Comparison of ENCODE assay signal across 12 cellular contexts in the genomic region with DNA sequence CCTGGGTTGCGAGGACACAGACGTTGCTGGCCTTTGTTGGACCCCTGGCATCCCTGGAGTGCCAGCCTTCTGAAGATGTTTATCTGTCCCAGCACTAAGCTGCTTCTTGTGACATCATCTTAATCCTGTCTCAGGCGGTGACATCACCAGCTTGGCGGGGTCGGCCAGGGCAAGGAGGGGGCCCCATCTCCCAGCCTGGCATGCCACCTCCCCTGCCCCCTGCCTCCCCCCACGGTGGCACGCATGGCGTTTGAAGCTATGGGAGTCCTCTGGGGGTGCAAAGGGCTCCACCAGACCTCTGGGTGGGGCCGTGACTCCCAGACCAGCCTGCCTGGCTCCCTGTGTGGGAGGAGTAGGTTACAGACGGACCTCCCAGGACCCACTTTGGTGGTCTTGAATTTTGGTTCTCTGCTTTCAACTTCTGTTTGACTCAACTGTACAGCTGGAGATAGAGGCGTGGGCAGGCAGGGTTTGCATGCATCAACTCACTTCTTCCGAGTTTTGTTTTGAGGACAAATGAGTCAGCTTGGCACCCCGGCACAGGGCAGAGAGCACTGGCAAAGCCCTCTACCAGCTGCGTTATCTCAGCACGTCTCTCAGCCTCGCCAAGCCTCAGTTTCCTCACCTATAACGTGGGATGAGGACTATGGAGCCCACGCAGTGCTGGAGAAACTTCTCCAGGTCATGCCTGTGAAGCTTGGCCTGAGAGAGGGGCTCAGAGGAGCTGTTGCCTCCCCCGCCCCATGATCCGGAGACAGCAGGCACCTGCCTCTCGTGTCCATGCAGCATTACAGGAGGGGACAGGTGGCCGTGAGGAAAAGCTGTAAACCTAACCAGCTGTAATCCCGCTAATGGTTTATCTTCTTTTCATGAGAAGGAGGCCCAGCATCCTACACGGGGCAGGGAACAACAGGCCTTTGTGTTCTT. TPM values are rescaled to one million over a fixed set of nuclear protein-coding genes. Genes with fewer than 3 reads are reported as not detected.
DNase-seq lines count a peak whose midpoint lies in the region; ATAC-seq and TF ChIP-seq lines count a peak whose summit lies in the region.
"Had no signal": no experiment of that assay in that cellular context is flagged by ENCODE, and none has a peak within 500 bp of the region (broad histone marks: within the 10 kb centered on the region; RNA-seq: fewer than 3 reads in every experiment).

No MANE protein-coding gene starts in this region.

- peak overlapping the region; percentile 10 to 38 for H3K27ac ChIP-seq in right atrium auricular region
- H3K27ac ChIP-seq in Panc1 (ENCODE audit: low read length): peak overlapping the region; percentile 51; the same call in 1 of the 2 replicates
- H3K27ac ChIP-seq in tibial artery: peak overlapping the region; percentile 51 to 62

- DNase-seq in right atrium auricular region (ENCODE audit: low spot score) (no peak), left cardiac atrium (no peak), Panc1 (ENCODE audit: low read depth, low spot score) (no peak), fibroblast of peridontal ligament (ENCODE audit: extremely low read depth) (peak; percentile 23), tibial artery (peak; percentile 36 to 70), SK-N-DZ (ENCODE audit: low spot score) (no peak), DMS79 treated with DMSO at 0.1 percent for 48 hours (lab: John Stamatoyannopoulos, UW) (no peak)
- DNase-seq: activated CD4-positive, alpha-beta T cell treated with anti-CD3 and anti-CD28 coated beads for 4 hours; NCI-H1092 had no signal

- H3K4me1 ChIP-seq in right atrium auricular region: peaks cover 0 to 89% of the 10 kb centered on the region in 2 donors
- peaks cover 64% of the 10 kb centered on the region for H3K4me1 ChIP-seq in Panc1 (ENCODE audit: control insufficient read depth, insufficient read depth, low read length)
- peaks cover 0 to 67% (median 37%) of the 10 kb centered on the region in 4 donors for H3K4me1 ChIP-seq in tibial artery

- intact Hi-C loops in left cardiac atrium (cut with DNase I): loop anchor here in 1 of 2 donors (5.0 kb wide), 1 partner anchor 38 kb away; the partner anchor contains the start of gene EML1
- intact Hi-C loops in Panc1 (cut with micrococcal nuclease; ENCODE audit: unreplicated experiment): no loop called here
- intact Hi-C loops in tibial artery (cut with DNase I; ENCODE audit: low total_unique reads): no loop called here

- POLR2A ChIA-PET in Panc1 (lab: Charles Lee): interaction anchor here (0.7 to 1.3 kb wide), 2 partner anchors 39 to 268 kb away, joined by 3 to 4 read pairs; partner anchors contain the start of gene EML1

- H3K36me3 ChIP-seq in right atrium auricular region (no peaks in the 10 kb centered on the region), Panc1 (ENCODE audit: control insufficient read depth, insufficient read depth, low read length) (no peaks in the 10 kb centered on the region), tibial artery (no peaks in the 10 kb centered on the region)

- TF ChIP-seq CTCF in right atrium auricular region (IDR thresholded peaks at IDR 0.05): no peak
- no peak for TF ChIP-seq CTCF in Panc1 (IDR thresholded peaks at IDR 0.05)
- no peak for TF ChIP-seq CTCF in tibial artery (IDR thresholded peaks at IDR 0.05)

- no peaks in the 10 kb centered on the region for H3K27me3 ChIP-seq in right atrium auricular region
- H3K27me3 ChIP-seq in Panc1 (ENCODE audit: control insufficient read depth, insufficient read depth, low read length): no peaks in the 10 kb centered on the region
- H3K27me3 ChIP-seq in tibial artery: no peaks in the 10 kb centered on the region

- no TSS peak for BruUV-seq in Panc1 (replicated peaks; lab: Mats Ljungman, UMichigan)

- CTCF ChIA-PET in Panc1 (lab: Charles Lee): no interaction called here

- in situ Hi-C loops in Panc1 (cut with HindIII; ENCODE audit: low pct_unique_long_range_greater_than_20kb, low sequenced_read_pairs): no loop called here

- no peak overlapping the region for H3K4me3 ChIP-seq in right atrium auricular region
- no peak overlapping the region for H3K4me3 ChIP-seq in Panc1 (ENCODE audit: low read depth in 2 of 2, low read length in 2 of 2)
- H3K4me3 ChIP-seq in tibial artery: no peak overlapping the region

- no peak for ATAC-seq in left cardiac atrium
- ATAC-seq in Panc1: no peak
- ATAC-seq in GM18909 (IDR thresholded peaks at IDR 0.05; ENCODE audit: poor library complexity, unreplicated experiment): no peak
- ATAC-seq: left colon, sciatic nerve had no signal

- H3K9me3 ChIP-seq in right atrium auricular region: no peaks in the 10 kb centered on the region
- H3K9me3 ChIP-seq in Panc1 (ENCODE audit: control insufficient read depth, insufficient read depth, low read depth, low read length): no peaks in the 10 kb centered on the region
- H3K9me3 ChIP-seq in tibial artery: no peaks in the 10 kb centered on the region

RNA-seq across cellular contexts. Expression of gene EML1, which starts 38.8 kb away (rescaled TPM):
- 10 to 100 TPM; 28.3 to 30.2 TPM for total RNA-seq in right atrium auricular region
- total RNA-seq in left cardiac atrium: 10 to 100 TPM; 23.7 to 24.6 TPM
- 35.3 TPM for total RNA-seq in Panc1 (2021; ENCODE audit: unreplicated experiment)
- polyA plus RNA-seq in Panc1 (2012; ENCODE audit: insufficient read length): 34.8 TPM
- polyA plus RNA-seq in SK-N-DZ (2014; cell fraction: cytosol; rRNA removed): 15.2 and 15.4 TPM in 2 replicates
- polyA plus RNA-seq in SK-N-DZ (2014; cell fraction: nucleus; rRNA removed): 11.4 and 12.6 TPM in 2 replicates

Comparison
In these comparisons a context has a peak if more than half of its experiments do, and no peak if none do; other contexts are left out.
1. DNase-seq: peak in fibroblast of peridontal ligament (single experiment) and tibial artery (2 of 2); none in right atrium auricular region (single experiment), left cardiac atrium (single experiment), Panc1 (single experiment), SK-N-DZ (single experiment) and DMS79 treated with DMSO at 0.1 percent for 48 hours (single experiment).
2. Peak in every context shown above with its lines, with median percentiles within 50 percentile points of each other: H3K27ac ChIP-seq.